ENCODE assay signal across 33 cellular contexts in the genomic region with DNA sequence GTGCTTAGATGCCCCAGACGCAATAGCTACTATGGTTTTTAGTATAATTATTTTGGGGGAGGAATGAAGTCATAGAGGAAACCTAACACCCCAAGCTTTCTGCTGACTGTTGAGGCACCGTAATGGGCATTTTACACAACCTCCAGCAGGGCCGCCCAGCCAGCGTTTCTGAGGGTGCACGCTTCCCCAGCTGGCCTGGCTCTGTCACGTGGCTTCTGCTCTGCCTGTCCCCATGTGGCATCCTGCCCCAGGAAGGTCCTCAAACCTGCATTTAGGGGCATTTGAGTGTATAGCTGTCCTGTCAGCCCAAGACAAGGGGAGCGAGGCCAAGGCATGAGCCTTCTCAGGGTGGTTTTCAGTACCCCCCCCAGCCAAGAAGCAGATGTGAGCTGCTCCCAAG. TPM values are rescaled to one million over a fixed set of nuclear protein-coding genes. Genes with fewer than 3 reads are reported as not detected.
"Had no signal": no experiment of that assay in that cellular context is flagged by ENCODE, and none has a peak within 500 bp of the region (broad histone marks: within the 10 kb centered on the region; RNA-seq: fewer than 3 reads in every experiment).

No MANE protein-coding gene starts in this region.

- DNase-seq: activated B cell treated with CpG ODN at 0.5 μM for 24 hours; activated CD4-positive, alpha-beta memory T cell treated with anti-CD3 and anti-CD28 coated beads for 36 hours; activated CD4-positive, alpha-beta T cell treated with anti-CD3 and anti-CD28 coated beads for 4 hours; activated CD4-positive, alpha-beta T cell treated with anti-CD3 and anti-CD28 coated beads, Interleukin-2, amount 50 U/mL, for 1 hour; activated CD4-positive, CD25-positive, alpha-beta regulatory T cell treated with anti-CD3 and anti-CD28 coated beads, Interleukin-2, amount 50 U/mL, for 72 hours; activated CD8-positive, alpha-beta memory T cell treated with anti-CD3 and anti-CD28 coated beads for 24 hours; activated CD8-positive, alpha-beta memory T cell treated with anti-CD3 and anti-CD28 coated beads, Interleukin-2, amount 10 ng/mL, durations not matched to agents 7 days and 5 days; activated CD8-positive, alpha-beta memory T cell treated with anti-CD3 and anti-CD28 coated beads, Interleukin-2, amount 50 U/mL, for 48 hours; activated effector memory CD4-positive, alpha-beta T cell treated with Interleukin-2 at 50 U/mL for 16 hours; activated naive CD4-positive, alpha-beta T cell treated with anti-CD3 and anti-CD28 coated beads, Interleukin-2, amount 10 ng/mL, durations not matched to agents 7 days and 5 days; activated naive CD8-positive, alpha-beta T cell treated with anti-CD3 and anti-CD28 coated beads, Interleukin-2, amount 50 U/mL, for 24 hours; activated T-cell treated with anti-CD3 and anti-CD28 coated beads, Interleukin-2, amount 50 U/mL, for 48 hours; anterior cingulate cortex; caudate nucleus; NCI-H1092 treated with DMSO at 0.1 percent for 48 hours; NCI-H1417; NCI-H146; NCI-H187; NCI-H2081; NCI-H345; NCI-H524 treated with DMSO at 0.1 percent for 48 hours; NCI-H748 treated with DMSO at 0.1 percent for 48 hours; NK-92 treated with Interleukin-12 subunit alpha and Interleukin-12 subunit beta, amount 100 ng/mL, for 24 hours; PC-9; Right ventricle myocardium superior; SW 1271; T-helper 1 cell; T-helper 2 cell; T-helper 9 cell had no signal

- H3K27ac ChIP-seq: PC-9, RWPE1, VCaP had no signal

- ATAC-seq: activated CD8-positive, alpha-beta memory T cell treated with anti-CD3 and anti-CD28 coated beads, Interleukin-2, amount 10 ng/mL, durations not matched to agents 7 days and 5 days; activated naive CD8-positive, alpha-beta T cell treated with anti-CD3 and anti-CD28 coated beads, Interleukin-2, amount 50 U/mL, for 24 hours had no signal

- H3K4me3 ChIP-seq: PC-9 had no signal

- H2AFZ ChIP-seq: PC-9 had no signal

- H3K4me2 ChIP-seq: PC-9 had no signal

- FAIRE-seq: bronchial epithelial cell, RCC 7860 had no signal

RNA-seq across cellular contexts. Expression of gene NEK2, which starts 10.4 kb away (rescaled TPM):
- total RNA-seq: Right ventricle myocardium superior had no signal
